ENCODE assay signal across 10 cellular contexts in genomic region chr4:53541577-53542206, GRCh38. TPM values are rescaled to one million over a fixed set of nuclear protein-coding genes. Genes with fewer than 3 reads are reported as not detected.
DNase-seq lines count a peak whose midpoint lies in the region; ATAC-seq and TF ChIP-seq lines count a peak whose summit lies in the region.
"Had no signal": no experiment of that assay in that cellular context is flagged by ENCODE, and none has a peak within 500 bp of the region (broad histone marks: within the 10 kb centered on the region; RNA-seq: fewer than 3 reads in every experiment).

No MANE protein-coding gene starts in this region.

- peaks cover 14 to 26% of the 10 kb centered on the region in 2 donors for H3K27me3 Mint-ChIP-seq in stimulated activated naive B cell treated with anti-CD40 and anti-IgM and Interleukin-4, amounts not matched to agents 10 μg/mL and 1 μg/mL and 100 μg/mL, for 72 hours

- peak; percentile 74 for ATAC-seq in HG02610 (IDR thresholded peaks at IDR 0.05; ENCODE audit: unreplicated experiment)
- peak; percentile 90 to 94 for ATAC-seq in stimulated activated naive B cell treated with anti-CD40 and anti-IgM and Interleukin-4, amounts not matched to agents 10 μg/mL and 1 μg/mL and 100 μg/mL, for 72 hours (replicated peaks)
- ATAC-seq in GM21360 (IDR thresholded peaks at IDR 0.05; ENCODE audit: unreplicated experiment), result no peak
- ATAC-seq in HG02885 (IDR thresholded peaks at IDR 0.05; ENCODE audit: poor library complexity, unreplicated experiment), result no peak

- no peak overlapping the region for H3K27ac Mint-ChIP-seq in stimulated activated naive B cell treated with anti-CD40 and anti-IgM and Interleukin-4, amounts not matched to agents 10 μg/mL and 1 μg/mL and 100 μg/mL, for 72 hours

- H3K4me3 Mint-ChIP-seq in stimulated activated naive B cell treated with anti-CD40 and anti-IgM and Interleukin-4, amounts not matched to agents 10 μg/mL and 1 μg/mL and 100 μg/mL, for 72 hours, result no peak overlapping the region

- H3K4me1 Mint-ChIP-seq in stimulated activated naive B cell treated with anti-CD40 and anti-IgM and Interleukin-4, amounts not matched to agents 10 μg/mL and 1 μg/mL and 100 μg/mL, for 72 hours, result peaks cover 5 to 9% of the 10 kb centered on the region in 2 donors

- POLR2A ChIA-PET in RWPE1 (lab: Yijun Ruan, JAX; ENCODE audit: low non-redundant PET), result no interaction called here

- no peaks in the 10 kb centered on the region for H3K36me3 Mint-ChIP-seq in stimulated activated naive B cell treated with anti-CD40 and anti-IgM and Interleukin-4, amounts not matched to agents 10 μg/mL and 1 μg/mL and 100 μg/mL, for 72 hours

- peak; percentile 43 for DNase-seq in RWPE1 (ENCODE audit: low spot score)
- DNase-seq in fibroblast of villous mesenchyme (ENCODE audit: low read depth), result peak; percentile 91
- DNase-seq in stimulated activated naive B cell treated with anti-CD40 and anti-IgM and Interleukin-4, amounts not matched to agents 10 μg/mL and 1 μg/mL and 100 μg/mL, for 72 hours, result peak; percentile 12
- no peak for DNase-seq in NCI-H82 treated with DMSO at 0.1 percent for 48 hours (lab: John Stamatoyannopoulos, UW; ENCODE audit: unreplicated experiment)
- DNase-seq in HK-2 (ENCODE audit: unreplicated experiment), result no peak
- DNase-seq: activated CD8-positive, alpha-beta memory T cell treated with anti-CD3 and anti-CD28 coated beads, Interleukin-2, amount 50 U/mL, for 4 hours had no signal

- H3K4me3 ChIP-seq in fibroblast of villous mesenchyme (ENCODE audit: low read depth, low read length), result no peak overlapping the region
- H3K4me3 ChIP-seq: skin epidermis had no signal

- H3K27ac ChIP-seq in RWPE1, result no peak overlapping the region

- CTCF ChIA-PET in RWPE1 (lab: Yijun Ruan, JAX), result interaction anchor here (0.6 kb wide), 1 partner anchor 333 kb away, joined by 5 read pairs; no protein-coding TSS in a partner anchor

- TF ChIP-seq CTCF in RWPE1 (conservative IDR thresholded peaks at IDR 0.05; ENCODE audit: low read depth), result no peak
- no peak for TF ChIP-seq CTCF in fibroblast of villous mesenchyme (IDR thresholded peaks at IDR 0.05; ENCODE audit: insufficient read depth, low read depth, low read length)

- no peaks in the 10 kb centered on the region for H3K9me3 Mint-ChIP-seq in stimulated activated naive B cell treated with anti-CD40 and anti-IgM and Interleukin-4, amounts not matched to agents 10 μg/mL and 1 μg/mL and 100 μg/mL, for 72 hours

RNA-seq across cellular contexts. Expression of gene LNX1, which starts 49.6 kb away (rescaled TPM):
- total RNA-seq in fibroblast of villous mesenchyme, result 0.43 and 1.3 TPM in 2 replicates

Comparison
In these comparisons a context has a peak if more than half of its experiments do, and no peak if none do; other contexts are left out.
1. ATAC-seq: peak in HG02610 (single experiment) and stimulated activated naive B cell treated with anti-CD40 and anti-IgM and Interleukin-4, amounts not matched to agents 10 μg/mL and 1 μg/mL and 100 μg/mL, for 72 hours (2 of 2); none in GM21360 (single experiment) and HG02885 (single experiment).
2. DNase-seq: peak in RWPE1 (single experiment), fibroblast of villous mesenchyme (single experiment) and stimulated activated naive B cell treated with anti-CD40 and anti-IgM and Interleukin-4, amounts not matched to agents 10 μg/mL and 1 μg/mL and 100 μg/mL, for 72 hours (single experiment); none in NCI-H82 treated with DMSO at 0.1 percent for 48 hours (single experiment) and HK-2 (single experiment).